22 cellular contexts compared by ENCODE assay signal in genomic region chr7:48594349-48594748, GRCh38.
DNase-seq lines count a peak whose midpoint lies in the region; FAIRE-seq and TF ChIP-seq lines count a peak whose summit lies in the region.
"Had no signal": no experiment of that assay in that cellular context is flagged by ENCODE, and none has a peak within 500 bp of the region (broad histone marks: within the 10 kb centered on the region; RNA-seq: fewer than 3 reads in every experiment).

No MANE protein-coding gene starts in this region.

- H3K79me1 ChIP-seq in H1 (ENCODE audit: low read depth, low read length), result no peaks in the 10 kb centered on the region
- no peaks in the 10 kb centered on the region for H3K79me1 ChIP-seq in neuronal stem cell (ENCODE audit: low read depth, low read length)

- no peak for FAIRE-seq in H1 (lab: Jason Lieb, UNC)
- FAIRE-seq: A204.1, D721Med, GM12878, GM12892, GM18507 had no signal

- dilution Hi-C loops in mammary epithelial cell (cut with HindIII; ENCODE audit: low sequenced_read_pairs), result no loop called here

- H3K27ac ChIP-seq in H1 (ENCODE audit: low read depth, low read length) (no peak overlapping the region), neuronal stem cell (replicated peaks; ENCODE audit: low read length) (no peak overlapping the region), mammary epithelial cell (ENCODE audit: insufficient read depth, low read depth, low read length) (no peak overlapping the region)
- H3K27ac ChIP-seq: BLaER1 treated with 17β-estradiol and CSF1 and Interleukin-3, amounts not matched to agents 10 nM and 100 nM; C4-2B had no signal

- no TSS peak for BruUV-seq in mammary epithelial cell (replicated peaks; lab: Mats Ljungman, UMichigan)

- no peak overlapping the region for H4K8ac ChIP-seq in H1 (ENCODE audit: extremely low read depth, insufficient read depth, low read length)
- H4K8ac ChIP-seq in neuronal stem cell (ENCODE audit: low read depth, low read length), result no peak overlapping the region

- WGBS in H1 (ENCODE audit: extremely low coverage in 1 of 2, insufficient coverage in 1 of 2, insufficient read length in 1 of 2, insufficient replicate concordance in 2 of 2, low coverage in 1 of 2, low lambda C conversion rate in 2 of 2, missing lambda C conversion rate in 1 of 2), 2 experiments, result 84% methylated on average over 2 of the region's 2 CpGs; no CpG with 5 or more reads in 1 of the 2 experiments
- no CpG with 5 or more reads among the region's 2 CpGs for WGBS in neuronal stem cell (ENCODE audit: extremely low coverage in 2 of 2, insufficient read length in 2 of 2, insufficient replicate concordance in 1 of 2), 2 donors
- 83% methylated on average over 2 of the region's 2 CpGs for WGBS in mammary epithelial cell (ENCODE audit: low coverage, missing lambda C conversion rate)

- no peaks in the 10 kb centered on the region for H3K23me2 ChIP-seq in H1 (ENCODE audit: low read depth, low read length)

- H2BK20ac ChIP-seq in H1 (ENCODE audit: low read length), result no peak overlapping the region

- H4K91ac ChIP-seq in H1 (replicated peaks; ENCODE audit: insufficient read length, low read length) (no peak overlapping the region), neuronal stem cell (ENCODE audit: low read depth, low read length, poor library complexity) (no peak overlapping the region)

- POLR2A ChIA-PET in H1 (lab: Charles Lee; ENCODE audit: partially characterized antibody), result no interaction called here

- intact Hi-C loops in mammary epithelial cell (cut with micrococcal nuclease), result no loop called here

- H3K4ac ChIP-seq in H1 (replicated peaks; ENCODE audit: insufficient read length, low read depth, low read length) (no peak overlapping the region), neuronal stem cell (ENCODE audit: low read length) (no peak overlapping the region)

- H2BK12ac ChIP-seq in H1 (ENCODE audit: low read depth, low read length), result no peak overlapping the region
- H2BK12ac ChIP-seq in neuronal stem cell (ENCODE audit: low read length), result no peak overlapping the region

- H3K4me2 ChIP-seq in H1 (ENCODE audit: insufficient read depth in 1 of 2, low read depth in 2 of 2, low read length in 2 of 2), result no peak overlapping the region
- no peak overlapping the region for H3K4me2 ChIP-seq in neuronal stem cell (ENCODE audit: insufficient read depth, low read length, poor library complexity, severe bottlenecking)
- no peak overlapping the region for H3K4me2 ChIP-seq in mammary epithelial cell (ENCODE audit: insufficient read depth, low read depth, low read length)
- H3K4me2 ChIP-seq: BLaER1 treated with 17β-estradiol and CSF1 and Interleukin-3, amounts not matched to agents 10 nM and 100 nM had no signal

- H3K18ac ChIP-seq in H1 (ENCODE audit: extremely low read depth, low read length) (no peak overlapping the region), neuronal stem cell (ENCODE audit: low read length) (peak overlapping the region; percentile 76)

- H3K4me1 ChIP-seq in H1 (replicated peaks in 1 of 4; ENCODE audit: control insufficient read depth in 3 of 4, insufficient read depth in 4 of 4, low read length in 3 of 4) (no peaks in the 10 kb centered on the region), neuronal stem cell (ENCODE audit: control insufficient read depth in 2 of 2, insufficient read depth in 1 of 2, low read depth in 1 of 2, low read length in 2 of 2) (no peaks in the 10 kb centered on the region), mammary epithelial cell (ENCODE audit: insufficient read depth, low read length) (no peaks in the 10 kb centered on the region)
- H3K4me1 ChIP-seq: BLaER1 treated with 17β-estradiol and CSF1 and Interleukin-3, amounts not matched to agents 10 nM and 100 nM; Caco-2 had no signal

- in situ Hi-C loops in mammary epithelial cell (cut with MboI; ENCODE audit: low sequenced_read_pairs in 2 of 2), result no loop called here

- no peak overlapping the region for H3K14ac ChIP-seq in H1 (ENCODE audit: insufficient read length)
- H3K14ac ChIP-seq in neuronal stem cell (ENCODE audit: low read length), result no peak overlapping the region

- H2AK5ac ChIP-seq in H1 (ENCODE audit: low read depth, low read length), result no peak overlapping the region
- H2AK5ac ChIP-seq in neuronal stem cell (ENCODE audit: low read depth, low read length), result no peak overlapping the region

- H2BK15ac ChIP-seq in H1 (ENCODE audit: low read length) (no peak overlapping the region), neuronal stem cell (ENCODE audit: low read length) (no peak overlapping the region)

- H3K4me3 ChIP-seq in H7 (ENCODE audit: insufficient read depth, low read depth, low read length) (no peak overlapping the region), H1 (ENCODE audit: extremely low read depth in 1 of 4, insufficient read depth in 2 of 4, low read depth in 3 of 4, low read length in 4 of 4) (no peak overlapping the region), neuronal stem cell (ENCODE audit: low read length in 2 of 2) (no peak overlapping the region), mammary epithelial cell (replicated peaks in 1 of 3; ENCODE audit: insufficient read depth in 1 of 3, low read depth in 2 of 3, low read length in 3 of 3) (no peak overlapping the region)
- H3K4me3 ChIP-seq: BLaER1 treated with 17β-estradiol and CSF1 and Interleukin-3, amounts not matched to agents 10 nM and 100 nM; GM12878 had no signal

- H2BK120ac ChIP-seq in H1 (replicated peaks; ENCODE audit: low read depth, low read length) (no peak overlapping the region), neuronal stem cell (ENCODE audit: low read depth, low read length) (no peak overlapping the region)

- H3K9ac ChIP-seq in H1 (replicated peaks in 1 of 4; ENCODE audit: extremely low read depth in 1 of 4, low read depth in 3 of 4, low read length in 3 of 4) (no peak overlapping the region), neuronal stem cell (ENCODE audit: low read depth, low read length, poor library complexity) (no peak overlapping the region), mammary epithelial cell (ENCODE audit: insufficient read depth, low read length) (no peak overlapping the region)
- H3K9ac ChIP-seq: BLaER1 treated with 17β-estradiol and CSF1 and Interleukin-3, amounts not matched to agents 10 nM and 100 nM had no signal

- TF ChIP-seq CTCF in H1 (IDR thresholded peaks at IDR 0.05; ENCODE audit: control extremely low read depth in 1 of 3, insufficient read depth in 1 of 3, low read depth in 1 of 3, low read length in 3 of 3), result no peak
- no peak for TF ChIP-seq CTCF in mammary epithelial cell (conservative IDR thresholded peaks at IDR 0.05 in 1 of 2, IDR thresholded peaks at IDR 0.05 in 1 of 2; ENCODE audit: extremely low read depth in 1 of 2, insufficient read depth in 1 of 2, low read depth in 1 of 2, low read length in 2 of 2)

- H3K79me2 ChIP-seq in H1 (ENCODE audit: control insufficient read depth in 1 of 2, insufficient read depth in 2 of 2, low read length in 2 of 2) (no peaks in the 10 kb centered on the region), mammary epithelial cell (ENCODE audit: insufficient read depth, low read length) (no peaks in the 10 kb centered on the region)

- H3K9me3 ChIP-seq in H1 (ENCODE audit: insufficient read depth in 2 of 2, low read depth in 1 of 2, low read length in 1 of 2) (no peaks in the 10 kb centered on the region), neuronal stem cell (replicated peaks in 1 of 2; ENCODE audit: control insufficient read depth in 2 of 2, insufficient read depth in 1 of 2, low read depth in 1 of 2, low read length in 2 of 2) (no peaks in the 10 kb centered on the region), mammary epithelial cell (replicated peaks; ENCODE audit: insufficient read depth, low read length) (no peaks in the 10 kb centered on the region)
- H3K9me3 ChIP-seq: Caco-2 had no signal

- TF ChIP-seq POLR2A in H1 (IDR thresholded peaks at IDR 0.05; ENCODE audit: control extremely low read depth in 1 of 2, low read depth in 2 of 2, low read length in 2 of 2), result no peak

- no peak for TF ChIP-seq RAD21 in H1 (IDR thresholded peaks at IDR 0.05 in 1 of 2, conservative IDR thresholded peaks at IDR 0.05 in 1 of 2; ENCODE audit: low read depth in 2 of 2, low read length in 2 of 2)

- H3K56ac ChIP-seq in H1 (replicated peaks; ENCODE audit: insufficient read length, low read depth, low read length), result no peak overlapping the region

- no peak overlapping the region for H3K23ac ChIP-seq in H1 (ENCODE audit: insufficient read length)
- H3K23ac ChIP-seq in neuronal stem cell (ENCODE audit: low read depth, low read length, poor library complexity), result no peak overlapping the region

- TF ChIP-seq EP300 in H1 (IDR thresholded peaks at IDR 0.05; ENCODE audit: borderline replicate concordance in 1 of 2, low read depth in 2 of 2, low read length in 2 of 2), result no peak

- H4K5ac ChIP-seq in H1 (ENCODE audit: insufficient read length, low read depth, low read length), result no peak overlapping the region

- CTCF ChIA-PET in H1 (lab: Charles Lee; ENCODE audit: partially characterized antibody), result no interaction called here
- CTCF ChIA-PET in mammary epithelial cell (lab: Charles Lee; ENCODE audit: low non-redundant PET), result no interaction called here

- H3K27me3 ChIP-seq in H7 (ENCODE audit: control insufficient read depth, insufficient read depth, low read length) (no peaks in the 10 kb centered on the region), H1 (replicated peaks in 1 of 4; ENCODE audit: control insufficient read depth in 3 of 4, extremely low read depth in 1 of 4, insufficient read depth in 3 of 4, low read length in 3 of 4) (no peaks in the 10 kb centered on the region), neuronal stem cell (ENCODE audit: control insufficient read depth in 3 of 3, insufficient read depth in 3 of 3, low read depth in 1 of 3, low read length in 3 of 3) (no peaks in the 10 kb centered on the region), mammary epithelial cell (ENCODE audit: insufficient read depth, low read length) (no peaks in the 10 kb centered on the region)
- H3K27me3 ChIP-seq: BLaER1 treated with 17β-estradiol and CSF1 and Interleukin-3, amounts not matched to agents 10 nM and 100 nM had no signal

- no peaks in the 10 kb centered on the region for H3K36me3 ChIP-seq in H7 (replicated peaks; ENCODE audit: control insufficient read depth, insufficient read depth, low read length)
- H3K36me3 ChIP-seq in H1 (ENCODE audit: control insufficient read depth in 2 of 4, insufficient read depth in 4 of 4, low read length in 3 of 4), result no peaks in the 10 kb centered on the region
- H3K36me3 ChIP-seq in neuronal stem cell (replicated peaks in 1 of 2; ENCODE audit: control insufficient read depth in 2 of 2, insufficient read depth in 2 of 2, low read length in 2 of 2), result no peaks in the 10 kb centered on the region
- no peaks in the 10 kb centered on the region for H3K36me3 ChIP-seq in mammary epithelial cell (ENCODE audit: insufficient read depth, low read length)
- H3K36me3 ChIP-seq: BLaER1 treated with 17β-estradiol and CSF1 and Interleukin-3, amounts not matched to agents 10 nM and 100 nM had no signal

- DNase-seq in H7 (peak; percentile 4), H1 (ENCODE audit: low read depth in 1 of 2, low spot score in 2 of 2) (no peak), neuronal stem cell (ENCODE audit: low spot score) (no peak), AML-193 (lab: John Stamatoyannopoulos, UW) (no peak), mammary epithelial cell (no peak), hippocampal formation (lab: John Stamatoyannopoulos, UW) (no peak)
- DNase-seq: 8988T; ACHN; Caco-2; Calu3; CD4-positive, alpha-beta T cell; CD8-positive, alpha-beta T cell; DND-41; EL; GDM1 had no signal

- peak overlapping the region; percentile 73 for H2AFZ ChIP-seq in H1 (ENCODE audit: low read length)
- H2AFZ ChIP-seq in neuronal stem cell (ENCODE audit: low read length), result no peak overlapping the region
- no peak overlapping the region for H2AFZ ChIP-seq in mammary epithelial cell (ENCODE audit: low read depth, low read length)

- H4K20me1 ChIP-seq in H1 (replicated peaks in 1 of 2; ENCODE audit: control insufficient read depth in 1 of 2, insufficient read depth in 2 of 2, low read length in 2 of 2) (no peaks in the 10 kb centered on the region), mammary epithelial cell (ENCODE audit: insufficient read depth, low read length) (no peaks in the 10 kb centered on the region)
- H4K20me1 ChIP-seq: BLaER1 treated with 17β-estradiol and CSF1 and Interleukin-3, amounts not matched to agents 10 nM and 100 nM had no signal

- H2BK5ac ChIP-seq in H1 (ENCODE audit: low read depth, low read length), result no peak overlapping the region
- H2BK5ac ChIP-seq in neuronal stem cell (ENCODE audit: low read length), result no peak overlapping the region
